ENCODE assay signal across 8 cellular contexts in genomic region chr17:49414622-49415350, GRCh38. TPM values are rescaled to one million over a fixed set of nuclear protein-coding genes. Genes with fewer than 3 reads are reported as not detected.
A peak's percentile ranks its signal among the peaks of the same experiment; 100 is the strongest.
DNase-seq lines count a peak whose midpoint lies in the region; ATAC-seq and FAIRE-seq lines count a peak whose summit lies in the region.

Gene PHB1 (minus strand): TSS chr17:49414882. CDS start chr17:49413264, 1,618 bp downstream.

- H3K79me2 ChIP-seq in mesendoderm (ENCODE audit: control insufficient read depth, insufficient read depth, low read length) = peaks cover 11% of the 10 kb centered on the region

- peak within 1 kb of the TSS; percentile 75 for H3K4me2 ChIP-seq in mesendoderm (ENCODE audit: low read length)

- H3K9ac ChIP-seq in endocrine pancreas (ENCODE audit: control insufficient read depth, insufficient read depth, low read length) (peak within 1 kb of the TSS; percentile 86), mesendoderm (ENCODE audit: low read length) (peak within 1 kb of the TSS; percentile 76)

- H2BK5ac ChIP-seq in mesendoderm (ENCODE audit: low read length) = no peak within 1 kb of the TSS

- H3K56ac ChIP-seq in mesendoderm (ENCODE audit: low read length) = peak within 1 kb of the TSS; percentile 89

- WGBS in mesendoderm (ENCODE audit: extremely low coverage, insufficient coverage, low lambda C conversion rate) = no CpG with 5 or more reads among the region's 30 CpGs

- no peak within 1 kb of the TSS for H4K5ac ChIP-seq in mesendoderm (ENCODE audit: low read length)

- ATAC-seq in GM21367 (IDR thresholded peaks at IDR 0.05; ENCODE audit: unreplicated experiment) = peak; percentile 93

- H2BK15ac ChIP-seq in mesendoderm (replicated peaks; ENCODE audit: low read depth) = no peak within 1 kb of the TSS

- no peaks in the 10 kb centered on the region for H3K27me3 ChIP-seq in endocrine pancreas (ENCODE audit: control insufficient read depth, insufficient read depth, low read length)
- no peaks in the 10 kb centered on the region for H3K27me3 ChIP-seq in mesendoderm (ENCODE audit: insufficient read depth, low read length, poor library complexity)

- H2BK120ac ChIP-seq in mesendoderm (ENCODE audit: low read depth, low read length) = no peak within 1 kb of the TSS

- no peak within 1 kb of the TSS for H3K18ac ChIP-seq in mesendoderm (ENCODE audit: low read length)

- H3K4me3 ChIP-seq in endocrine pancreas (ENCODE audit: control insufficient read depth, insufficient read depth, low read length) = peak within 1 kb of the TSS; percentile 80
- peak within 1 kb of the TSS; percentile 82 for H3K4me3 ChIP-seq in mesendoderm (ENCODE audit: low read length)

- H3K79me1 ChIP-seq in mesendoderm (ENCODE audit: low read length) = peaks cover 9% of the 10 kb centered on the region

- FAIRE-seq in HTR-8/SVneo (lab: Jason Lieb, UNC) = peak; percentile 98

- H3K4me1 ChIP-seq in endocrine pancreas (ENCODE audit: control insufficient read depth, insufficient read depth, low read length) (peaks cover 3% of the 10 kb centered on the region), mesendoderm (ENCODE audit: control insufficient read depth, low read depth, low read length) (no peaks in the 10 kb centered on the region)

- no peak within 1 kb of the TSS for H3K27ac ChIP-seq in mesendoderm (ENCODE audit: low read depth, low read length)

- H4K8ac ChIP-seq in mesendoderm (ENCODE audit: low read depth, low read length) = no peak within 1 kb of the TSS

- H3K4ac ChIP-seq in mesendoderm (ENCODE audit: low read depth, low read length) = no peak within 1 kb of the TSS

- H2AK5ac ChIP-seq in mesendoderm (ENCODE audit: low read length) = no peak within 1 kb of the TSS

- DNase-seq in COLO829 (ENCODE audit: low spot score) (peak; percentile 97), HTR-8/SVneo (ENCODE audit: insufficient read length, low spot score) (peak; percentile 100), NOMO-1 treated with dmso at 0.1 percent for 144 hours (lab: John Stamatoyannopoulos, UW; ENCODE audit: unreplicated experiment) (peak; percentile 99), mesendoderm (peak; percentile 100)
- peak; percentile 69 to 89 (median 84) for DNase-seq in activated CD8-positive, alpha-beta memory T cell treated with anti-CD3 and anti-CD28 coated beads for 48 hours (ENCODE audit: low read depth in 2 of 3, low spot score in 2 of 3)
- peak; percentile 88 for DNase-seq in stimulated activated CD8-positive, alpha-beta memory T cell treated with anti-CD3 and anti-CD28 coated beads, Interleukin-15, amount 100 ng/mL, for 1 hour (ENCODE audit: low read depth)

- H3K23ac ChIP-seq in mesendoderm (ENCODE audit: low read length) = no peak within 1 kb of the TSS

- no peaks in the 10 kb centered on the region for H3K36me3 ChIP-seq in endocrine pancreas (ENCODE audit: control insufficient read depth, insufficient read depth, low read length)
- H3K36me3 ChIP-seq in mesendoderm (ENCODE audit: control insufficient read depth, insufficient read depth, low read length) = peaks cover 3% of the 10 kb centered on the region

- H3K9me3 ChIP-seq in endocrine pancreas (ENCODE audit: control insufficient read depth, low read length) = no peaks in the 10 kb centered on the region

RNA-seq across cellular contexts. Expression of gene PHB1, which starts in this region (rescaled TPM):
- polyA plus RNA-seq in mesendoderm (2013, experiment 1 of 2) = 209 TPM
- polyA plus RNA-seq in mesendoderm (2013, experiment 2 of 2) = 211 TPM
